10 cellular contexts compared by ENCODE assay signal in genomic region chr7:27640914-27641570, GRCh38. TPM values are rescaled to one million over a fixed set of nuclear protein-coding genes. Genes with fewer than 3 reads are reported as not detected.
A peak's percentile ranks its signal among the peaks of the same experiment; 100 is the strongest.
DNase-seq lines count a peak whose midpoint lies in the region; ATAC-seq and TF ChIP-seq lines count a peak whose summit lies in the region.
"Had no signal": no experiment of that assay in that cellular context is flagged by ENCODE, and none has a peak within 500 bp of the region (broad histone marks: within the 10 kb centered on the region; RNA-seq: fewer than 3 reads in every experiment).

No MANE protein-coding gene starts in this region.

- H3K4me1 ChIP-seq in IMR-90 (ENCODE audit: control insufficient read depth, insufficient read depth, low read length), result peaks cover 3% of the 10 kb centered on the region
- no peaks in the 10 kb centered on the region for H3K4me1 ChIP-seq in mesenchymal stem cell (ENCODE audit: control insufficient read depth, insufficient read depth, low read depth, low read length)
- H3K4me1 ChIP-seq in CD4-positive, alpha-beta memory T cell (ENCODE audit: insufficient read depth, low read length), result peaks cover 15% of the 10 kb centered on the region

- H2AFZ ChIP-seq in IMR-90 (replicated peaks; ENCODE audit: low read length, poor library complexity) (no peak overlapping the region), mesenchymal stem cell (ENCODE audit: low read depth, low read length) (no peak overlapping the region)

- CTCF ChIA-PET in AG04449 (lab: Yijun Ruan, JAX), result interaction anchor here (1.2 to 1.9 kb wide), 3 partner anchors 14 to 134 kb away, joined by 3 to 8 read pairs (median 4); no protein-coding TSS in a partner anchor
- CTCF ChIA-PET in IMR-90 (lab: Yijun Ruan, JAX), result interaction anchor here (0.6 to 0.8 kb wide), 2 partner anchors 19 to 36 kb away, joined by 3 to 6 read pairs; no protein-coding TSS in a partner anchor
- CTCF ChIA-PET in CD4-positive, alpha-beta memory T cell (lab: Charles Lee; ENCODE audit: partially characterized antibody), result interaction anchor here (0.8 to 2.2 kb wide), 3 partner anchors 64 to 141 kb away, joined by 3 to 5 read pairs (median 3); no protein-coding TSS in a partner anchor

- H3K27me3 Mint-ChIP-seq in chondrocyte (ENCODE audit: low read depth), result no peaks in the 10 kb centered on the region
- no peaks in the 10 kb centered on the region for H3K27me3 Mint-ChIP-seq in CD4-positive, alpha-beta memory T cell
- H3K27me3 Mint-ChIP-seq: activated naive CD4-positive, alpha-beta T cell treated with anti-CD3 and anti-CD28 coated beads, Interleukin-2, amount 10 ng/mL, durations not matched to agents 7 days and 5 days had no signal

- H3K23ac ChIP-seq in IMR-90 (ENCODE audit: low read depth, low read length) (no peak overlapping the region), mesenchymal stem cell (ENCODE audit: low read length in 2 of 2) (no peak overlapping the region)

- no peak overlapping the region for H2BK20ac ChIP-seq in IMR-90 (ENCODE audit: low read depth, low read length)

- no peak overlapping the region for H2BK120ac ChIP-seq in IMR-90 (ENCODE audit: low read depth, low read length)
- no peak overlapping the region for H2BK120ac ChIP-seq in mesenchymal stem cell (ENCODE audit: low read depth, low read length)

- H3K27ac Mint-ChIP-seq in chondrocyte (ENCODE audit: unreplicated experiment), result peak overlapping the region; percentile 56
- H3K27ac Mint-ChIP-seq in CD4-positive, alpha-beta memory T cell, result no peak overlapping the region
- H3K27ac Mint-ChIP-seq: activated naive CD4-positive, alpha-beta T cell treated with anti-CD3 and anti-CD28 coated beads, Interleukin-2, amount 10 ng/mL, durations not matched to agents 7 days and 5 days had no signal

- dilution Hi-C loops in IMR-90 (cut with HindIII; ENCODE audit: low sequenced_read_pairs, unreplicated experiment), result no loop called here

- no peak overlapping the region for H3K9ac ChIP-seq in IMR-90 (ENCODE audit: low read depth, low read length)
- H3K9ac ChIP-seq in mesenchymal stem cell (ENCODE audit: low read length), result peak overlapping the region; percentile 19

- no peak overlapping the region for H3K56ac ChIP-seq in IMR-90 (ENCODE audit: extremely low read depth, insufficient read depth, low read length)

- H3K4ac ChIP-seq in IMR-90 (ENCODE audit: low read depth, low read length), result no peak overlapping the region
- no peak overlapping the region for H3K4ac ChIP-seq in mesenchymal stem cell (ENCODE audit: low read depth in 1 of 2, low read length in 2 of 2)

- H3K36me3 ChIP-seq in IMR-90 (ENCODE audit: control insufficient read depth, insufficient read depth, low read length) (0 out of 2 replicates have a peak, but pooled peaks cover 2% of the 10 kb centered on the region), mesenchymal stem cell (ENCODE audit: control insufficient read depth in 1 of 2, insufficient read depth in 2 of 2, low read depth in 1 of 2, low read length in 2 of 2) (peaks cover 3 to 8% of the 10 kb centered on the region in 2 experiments)
- no peaks in the 10 kb centered on the region for H3K36me3 ChIP-seq in CD4-positive, alpha-beta memory T cell (ENCODE audit: insufficient read depth, low read length)

- H2AK5ac ChIP-seq in IMR-90 (ENCODE audit: low read depth, low read length), result no peak overlapping the region
- no peak overlapping the region for H2AK5ac ChIP-seq in mesenchymal stem cell (ENCODE audit: low read length, severe bottlenecking)

- H3K9me3 ChIP-seq in IMR-90 (ENCODE audit: control insufficient read depth, insufficient read depth, low read length), result no peaks in the 10 kb centered on the region
- no peaks in the 10 kb centered on the region for H3K9me3 ChIP-seq in mesenchymal stem cell (ENCODE audit: control insufficient read depth, low read length)
- H3K9me3 ChIP-seq in CD4-positive, alpha-beta memory T cell (ENCODE audit: control insufficient read depth in 1 of 2, low read length in 2 of 2), result no peaks in the 10 kb centered on the region

- no peak overlapping the region for H3K4me3 ChIP-seq in AG04449 (ENCODE audit: low read depth, low read length)
- H3K4me3 ChIP-seq in IMR-90 (ENCODE audit: insufficient read depth, low read depth, low read length), result no peak overlapping the region
- peak overlapping the region in 1 of 2 experiments; percentile 16 for H3K4me3 ChIP-seq in mesenchymal stem cell (ENCODE audit: insufficient read depth in 1 of 2, low read depth in 1 of 2, low read length in 2 of 2)
- H3K4me3 ChIP-seq in CD4-positive, alpha-beta memory T cell (ENCODE audit: low read length in 2 of 2), result no peak overlapping the region

- H4K8ac ChIP-seq in IMR-90 (ENCODE audit: low read depth in 2 of 2, low read length in 2 of 2) (no peak overlapping the region), mesenchymal stem cell (ENCODE audit: low read length) (no peak overlapping the region)

- H3K18ac ChIP-seq in IMR-90 (ENCODE audit: low read depth, low read length), result no peak overlapping the region
- no peak overlapping the region for H3K18ac ChIP-seq in mesenchymal stem cell (ENCODE audit: low read depth in 1 of 2, low read length in 2 of 2)

- BruUV-seq in IMR-90 (replicated peaks; lab: Mats Ljungman, UMichigan), result no TSS peak

- H3K4me1 Mint-ChIP-seq in chondrocyte (ENCODE audit: low read depth), result peaks cover 30% of the 10 kb centered on the region
- H3K4me1 Mint-ChIP-seq in CD4-positive, alpha-beta memory T cell, result peaks cover 16 to 31% (median 27%) of the 10 kb centered on the region in 4 donors

- intact Hi-C loops in IMR-90 (cut with micrococcal nuclease), result no loop called here
- intact Hi-C loops in CD4-positive, alpha-beta memory T cell (cut with micrococcal nuclease), result loop anchor here (5.0 kb wide), 1 partner anchor 381 kb away; no protein-coding TSS in a partner anchor

- no peaks in the 10 kb centered on the region for H3K36me3 Mint-ChIP-seq in chondrocyte (ENCODE audit: low read depth)
- peaks cover 20 to 27% of the 10 kb centered on the region in 2 donors for H3K36me3 Mint-ChIP-seq in CD4-positive, alpha-beta memory T cell

- H2BK5ac ChIP-seq in IMR-90 (ENCODE audit: low read depth, low read length, poor library complexity, severe bottlenecking) (no peak overlapping the region), mesenchymal stem cell (ENCODE audit: low read depth, low read length, poor library complexity, severe bottlenecking) (no peak overlapping the region)

- in situ Hi-C loops in IMR-90 (cut with MboI; ENCODE audit: low sequenced_read_pairs), result no loop called here

- no peak overlapping the region for H2AK9ac ChIP-seq in IMR-90 (replicated peaks; ENCODE audit: low read depth, low read length, poor library complexity)

- no peak overlapping the region for H2BK12ac ChIP-seq in mesenchymal stem cell (ENCODE audit: low read length in 2 of 2)

- no peak for TF ChIP-seq CTCF in AG04449 (IDR thresholded peaks at IDR 0.05; ENCODE audit: insufficient read depth, low read length, missing control alignments)
- TF ChIP-seq CTCF in IMR-90 (conservative IDR thresholded peaks at IDR 0.05; ENCODE audit: low read depth, low read length), result no peak
- TF ChIP-seq CTCF in chondrocyte (IDR thresholded peaks at IDR 0.05), result no peak

- DNase-seq in AG04449 (ENCODE audit: low read depth, low spot score), result peak; percentile 26
- DNase-seq in IMR-90, result peak; percentile 49
- no peak for DNase-seq in chondrocyte (ENCODE audit: low spot score)
- DNase-seq in mesenchymal stem cell, result no peak
- DNase-seq in midbrain (lab: John Stamatoyannopoulos, UW), result no peak
- no peak for DNase-seq in NCI-H128 (lab: John Stamatoyannopoulos, UW; ENCODE audit: unreplicated experiment)
- no peak for DNase-seq in CD4-positive, alpha-beta memory T cell
- DNase-seq: activated naive CD4-positive, alpha-beta T cell treated with anti-CD3 and anti-CD28 coated beads, Interleukin-2, amount 10 ng/mL, durations not matched to agents 7 days and 5 days had no signal

- H4K91ac ChIP-seq in IMR-90 (ENCODE audit: insufficient read depth, low read depth, low read length) (no peak overlapping the region), mesenchymal stem cell (ENCODE audit: low read length) (no peak overlapping the region)

- no peak overlapping the region for H3K14ac ChIP-seq in IMR-90 (replicated peaks; ENCODE audit: low read depth, low read length)
- no peak overlapping the region for H3K14ac ChIP-seq in mesenchymal stem cell (ENCODE audit: low read length in 2 of 2)

- no peak for TF ChIP-seq RAD21 in IMR-90 (IDR thresholded peaks at IDR 0.05; ENCODE audit: low read length)

- no peak for TF ChIP-seq POLR2A in IMR-90 (IDR thresholded peaks at IDR 0.05; ENCODE audit: low read depth, low read length)

- no peaks in the 10 kb centered on the region for H4K20me1 ChIP-seq in IMR-90 (ENCODE audit: insufficient read depth, low read length)

- WGBS in IMR-90 (ENCODE audit: extremely low coverage in 2 of 2, insufficient read length in 1 of 2), 2 experiments, result no CpG with 5 or more reads among the region's 5 CpGs
- WGBS in mesenchymal stem cell, result 13% methylated on average over 2 of the region's 5 CpGs

- H3K9me1 ChIP-seq in IMR-90 (ENCODE audit: insufficient read depth, low read length), result 0 out of 2 replicates have a peak, but pooled peaks cover 3% of the 10 kb centered on the region

- H2BK15ac ChIP-seq in IMR-90 (ENCODE audit: low read depth, low read length) (no peak overlapping the region), mesenchymal stem cell (ENCODE audit: low read depth, poor library complexity, severe bottlenecking) (no peak overlapping the region)

- ATAC-seq in IMR-90 (ENCODE audit: low read depth), result no peak; the same call in 1 of the 2 replicates
- no peak for ATAC-seq in HG03095 (IDR thresholded peaks at IDR 0.05; ENCODE audit: unreplicated experiment)

- no peaks in the 10 kb centered on the region for H3K9me3 Mint-ChIP-seq in chondrocyte (ENCODE audit: low read depth)
- peaks cover 0 to 4% (median 0%) of the 10 kb centered on the region in 8 donors for H3K9me3 Mint-ChIP-seq in CD4-positive, alpha-beta memory T cell
- H3K9me3 Mint-ChIP-seq: activated naive CD4-positive, alpha-beta T cell treated with anti-CD3 and anti-CD28 coated beads, Interleukin-2, amount 10 ng/mL, durations not matched to agents 7 days and 5 days had no signal

- peak overlapping the region; percentile 36; the same call in 1 of the 2 replicates for H3K4me2 ChIP-seq in IMR-90 (ENCODE audit: low read depth, low read length)
- H3K4me2 ChIP-seq in mesenchymal stem cell (ENCODE audit: low read length, poor library complexity, severe bottlenecking), result peak overlapping the region; percentile 29

- H3K79me1 ChIP-seq in IMR-90 (ENCODE audit: low read depth in 1 of 2, low read length in 2 of 2), result peaks cover 10 to 21% of the 10 kb centered on the region in 2 experiments; a peak in 2 of 4 replicates
- H3K79me1 ChIP-seq in mesenchymal stem cell (replicated peaks; ENCODE audit: low read length, poor library complexity, severe bottlenecking), result peaks cover 9% of the 10 kb centered on the region

- H4K5ac ChIP-seq in IMR-90 (ENCODE audit: low read depth, low read length), result no peak overlapping the region

- peak overlapping the region; percentile 33 for H3K4me3 Mint-ChIP-seq in chondrocyte (ENCODE audit: unreplicated experiment)
- H3K4me3 Mint-ChIP-seq in CD4-positive, alpha-beta memory T cell, result no peak overlapping the region
- H3K4me3 Mint-ChIP-seq: activated naive CD4-positive, alpha-beta T cell treated with anti-CD3 and anti-CD28 coated beads, Interleukin-2, amount 10 ng/mL, durations not matched to agents 7 days and 5 days had no signal

- no peaks in the 10 kb centered on the region for H3K27me3 ChIP-seq in IMR-90 (ENCODE audit: control insufficient read depth, insufficient read depth, low read length)
- H3K27me3 ChIP-seq in mesenchymal stem cell (ENCODE audit: control insufficient read depth in 1 of 2, insufficient read depth in 1 of 2, low read length in 2 of 2), result no peaks in the 10 kb centered on the region
- no peaks in the 10 kb centered on the region for H3K27me3 ChIP-seq in CD4-positive, alpha-beta memory T cell (ENCODE audit: insufficient read depth, low read length)

- POLR2A ChIA-PET in AG04449 (lab: Yijun Ruan, JAX), result interaction anchor here (0.6 to 1.3 kb wide), 2 partner anchors 21 to 64 kb away, joined by 3 read pairs; no protein-coding TSS in a partner anchor
- POLR2A ChIA-PET in IMR-90 (lab: Charles Lee; ENCODE audit: unreplicated experiment), result no interaction called here
- POLR2A ChIA-PET in CD4-positive, alpha-beta memory T cell (lab: Charles Lee; ENCODE audit: partially characterized antibody), result interaction anchor here (1.7 kb wide), 1 partner anchor 22 kb away, joined by 7 read pairs; the partner anchor contains the start of gene HIBADH

- H3K27ac ChIP-seq in IMR-90 (ENCODE audit: insufficient read depth, low read length) (no peak overlapping the region), mesenchymal stem cell (ENCODE audit: low read length, poor library complexity, severe bottlenecking) (peak overlapping the region; percentile 61)
- H3K27ac ChIP-seq in CD4-positive, alpha-beta memory T cell (ENCODE audit: low read depth, low read length), result no peak overlapping the region
- H3K27ac ChIP-seq: C4-2B had no signal

RNA-seq across cellular contexts. Expression of gene HIBADH, which starts 21.6 kb away (rescaled TPM):
- total RNA-seq in IMR-90 (2012; rRNA removed), result 36.6 and 45.5 TPM in 2 replicates
- 43.9 and 52.5 TPM in 2 replicates for polyA plus RNA-seq in IMR-90 (2012; rRNA removed)
- polyA plus RNA-seq in IMR-90 (2012; cell fraction: cytosol; rRNA removed), result 19.4 and 29.9 TPM in 2 replicates
- 4.4 and 19.8 TPM in 2 replicates for polyA plus RNA-seq in IMR-90 (2012; cell fraction: nucleus; rRNA removed; ENCODE audit: low replicate concordance)
- total RNA-seq in chondrocyte, result 18.9 to 24.4 TPM (median 20.6 TPM) in 3 replicates
- 26.9 TPM for polyA plus RNA-seq in mesenchymal stem cell (2013, experiment 1 of 2)
- polyA plus RNA-seq in mesenchymal stem cell (2013, experiment 2 of 2), result 29.0 TPM
- total RNA-seq in CD4-positive, alpha-beta memory T cell, result 10 to 100 TPM; 13.6 to 13.7 TPM
- polyA plus RNA-seq in CD4-positive, alpha-beta memory T cell, result 10 to 100 TPM; 28.8 to 51.3 TPM

Comparison
In these comparisons a context has a peak if more than half of its experiments do, and no peak if none do; other contexts are left out.
1. DNase-seq: peak in AG04449 (single experiment) and IMR-90 (single experiment); none in chondrocyte (single experiment), mesenchymal stem cell (single experiment), midbrain (single experiment), NCI-H128 (single experiment) and CD4-positive, alpha-beta memory T cell (0 of 5).